18 cellular contexts compared by ENCODE assay signal in genomic region chr2:65020943-65021528, GRCh38. TPM values are rescaled to one million over a fixed set of nuclear protein-coding genes. Genes with fewer than 3 reads are reported as not detected.
DNase-seq lines count a peak whose midpoint lies in the region; ATAC-seq and TF ChIP-seq lines count a peak whose summit lies in the region.
"Had no signal": no experiment of that assay in that cellular context is flagged by ENCODE, and none has a peak within 500 bp of the region (broad histone marks: within the 10 kb centered on the region; RNA-seq: fewer than 3 reads in every experiment).

No MANE protein-coding gene starts in this region.

- H3K9me3 ChIP-seq in psoas muscle: no peaks in the 10 kb centered on the region
- H3K9me3 ChIP-seq in lower lobe of right lung: no peaks in the 10 kb centered on the region
- H3K9me3 ChIP-seq: BLaER1 treated with 17β-estradiol and CSF1 and Interleukin-3, amounts not matched to agents 10 nM and 100 nM had no signal

- H3K4me3 ChIP-seq in epithelial cell of esophagus (ENCODE audit: low read length) (no peak overlapping the region), psoas muscle (no peak overlapping the region), lower lobe of right lung (no peak overlapping the region)
- H3K4me3 ChIP-seq: BLaER1 treated with 17β-estradiol and CSF1 and Interleukin-3, amounts not matched to agents 10 nM and 100 nM; GM23338 had no signal

- no peak overlapping the region for H3K4me3 Mint-ChIP-seq in activated naive CD4-positive, alpha-beta T cell treated with anti-CD3 and anti-CD28 coated beads, Interleukin-2, amount 10 ng/mL, durations not matched to agents 7 days and 5 days
- H3K4me3 Mint-ChIP-seq: CD4-positive, CD25-positive, alpha-beta regulatory T cell; GM23338; H9 had no signal

- CTCF ChIA-PET in activated naive CD4-positive, alpha-beta T cell treated with anti-CD3 and anti-CD28 coated beads, Interleukin-2, amount 10 ng/mL, durations not matched to agents 7 days and 5 days (lab: Charles Lee): no interaction called here

- peaks cover 56% of the 10 kb centered on the region for H3K36me3 Mint-ChIP-seq in activated naive CD4-positive, alpha-beta T cell treated with anti-CD3 and anti-CD28 coated beads, Interleukin-2, amount 10 ng/mL, durations not matched to agents 7 days and 5 days

- peak; percentile 13 to 57 (median 41) for ATAC-seq in psoas muscle
- no peak for ATAC-seq in lower lobe of right lung
- ATAC-seq: GM23338 had no signal

- H3K27me3 ChIP-seq in psoas muscle (ENCODE audit: insufficient read depth in 3 of 3, low read length in 2 of 3) (no peaks in the 10 kb centered on the region), lower lobe of right lung (ENCODE audit: low read depth) (no peaks in the 10 kb centered on the region)
- H3K27me3 ChIP-seq: BLaER1 treated with 17β-estradiol and CSF1 and Interleukin-3, amounts not matched to agents 10 nM and 100 nM had no signal

- DNase-seq in activated naive CD4-positive, alpha-beta T cell treated with anti-CD3 and anti-CD28 coated beads, Interleukin-2, amount 10 ng/mL, durations not matched to agents 7 days and 5 days: no peak
- DNase-seq in activated naive CD4-positive, alpha-beta T cell (lab: John Stamatoyannopoulos, UW): no peak
- peak; percentile 4 for DNase-seq in SK-MEL-5 (ENCODE audit: low read depth, low spot score)
- peak; percentile 39 for DNase-seq in epithelial cell of esophagus (ENCODE audit: low read depth)
- no peak for DNase-seq in psoas muscle
- DNase-seq in NCI-H1105 (lab: John Stamatoyannopoulos, UW): no peak
- DNase-seq in lower lobe of right lung: no peak
- no peak for DNase-seq in NCI-H2107 treated with DMSO at 0.1 percent for 48 hours (lab: John Stamatoyannopoulos, UW; ENCODE audit: unreplicated experiment)
- DNase-seq: ACHN; CD4-positive, CD25-positive, alpha-beta regulatory T cell; DMS153; DMS79 treated with DMSO at 0.1 percent for 48 hours; EL; H9; IMR-90 had no signal

- TF ChIP-seq CTCF in epithelial cell of esophagus (IDR thresholded peaks at IDR 0.05; ENCODE audit: insufficient read depth, low read depth, low read length, missing control alignments) (no peak), psoas muscle (IDR thresholded peaks at IDR 0.05) (no peak), lower lobe of right lung (IDR thresholded peaks at IDR 0.05) (no peak)

- H3K4me1 ChIP-seq in psoas muscle (no peaks in the 10 kb centered on the region), lower lobe of right lung (peaks cover 9% of the 10 kb centered on the region)

- WGBS in psoas muscle, 3 donors: 48 to 68% (median 53%) methylated on average over 11 of the region's 11 CpGs

- peaks cover 5 to 78% of the 10 kb centered on the region in 2 donors for H3K36me3 ChIP-seq in psoas muscle (ENCODE audit: insufficient read depth in 1 of 2, low read depth in 1 of 2)
- peaks cover 37% of the 10 kb centered on the region for H3K36me3 ChIP-seq in lower lobe of right lung

- peaks cover 9% of the 10 kb centered on the region for H3K4me1 Mint-ChIP-seq in activated naive CD4-positive, alpha-beta T cell treated with anti-CD3 and anti-CD28 coated beads, Interleukin-2, amount 10 ng/mL, durations not matched to agents 7 days and 5 days

- no peaks in the 10 kb centered on the region for H3K27me3 Mint-ChIP-seq in activated naive CD4-positive, alpha-beta T cell treated with anti-CD3 and anti-CD28 coated beads, Interleukin-2, amount 10 ng/mL, durations not matched to agents 7 days and 5 days
- H3K27me3 Mint-ChIP-seq: CD4-positive, CD25-positive, alpha-beta regulatory T cell had no signal

- H3K9me3 Mint-ChIP-seq in activated naive CD4-positive, alpha-beta T cell treated with anti-CD3 and anti-CD28 coated beads, Interleukin-2, amount 10 ng/mL, durations not matched to agents 7 days and 5 days: no peaks in the 10 kb centered on the region
- H3K9me3 Mint-ChIP-seq: CD4-positive, CD25-positive, alpha-beta regulatory T cell; GM23338; H9 had no signal

- intact Hi-C loops in psoas muscle (cut with DNase I): no loop called here
- intact Hi-C loops in lower lobe of right lung (cut with DNase I): no loop called here

- peak overlapping the region; percentile 4 for H3K27ac ChIP-seq in psoas muscle
- no peak overlapping the region for H3K27ac ChIP-seq in lower lobe of right lung
- H3K27ac ChIP-seq: 22Rv1; BLaER1 treated with 17β-estradiol and CSF1 and Interleukin-3, amounts not matched to agents 10 nM and 100 nM had no signal

- in situ Hi-C loops in SK-MEL-5 (cut with HindIII; ENCODE audit: low pct_unique_long_range_greater_than_20kb, low sequenced_read_pairs): no loop called here

- peak overlapping the region; percentile 4 for H3K27ac Mint-ChIP-seq in activated naive CD4-positive, alpha-beta T cell treated with anti-CD3 and anti-CD28 coated beads, Interleukin-2, amount 10 ng/mL, durations not matched to agents 7 days and 5 days
- H3K27ac Mint-ChIP-seq: GM23338, H9 had no signal

RNA-seq across cellular contexts. Expression of gene SLC1A4, which starts 31.8 kb away (rescaled TPM):
- 704 and 722 TPM in 2 replicates for total RNA-seq in SK-MEL-5 (2014; rRNA removed; shearing (Covaris generic))
- 500 and 630 TPM in 2 replicates for polyA plus RNA-seq in SK-MEL-5 (2015; cell fraction: cytosol; rRNA removed)
- polyA plus RNA-seq in SK-MEL-5 (2015; cell fraction: nucleus; rRNA removed): 290 and 296 TPM in 2 replicates
- total RNA-seq in psoas muscle (10 to 100 TPM; 13.9 to 50.3 (median 20.2) TPM), lower lobe of right lung (9.7 TPM)
- polyA plus RNA-seq in psoas muscle: 10 to 100 TPM in 1 of 3 donors, 1 to 10 TPM in 2; 3.4 to 12.7 (median 9.6) TPM

RNA-seq across cellular contexts. Expression of gene CEP68, which starts 35.2 kb away (rescaled TPM):
- total RNA-seq in SK-MEL-5 (2014; rRNA removed; shearing (Covaris generic)): 12.3 and 14.6 TPM in 2 replicates
- polyA plus RNA-seq in SK-MEL-5 (2015; cell fraction: cytosol; rRNA removed): 14.8 and 16.1 TPM in 2 replicates
- 17.7 and 24.2 TPM in 2 replicates for polyA plus RNA-seq in SK-MEL-5 (2015; cell fraction: nucleus; rRNA removed)
- total RNA-seq in psoas muscle (10 to 100 TPM; 28.2 to 63.3 (median 38.9) TPM), lower lobe of right lung (12.6 TPM)
- polyA plus RNA-seq in psoas muscle: 10 to 100 TPM in 2 of 3 donors, 1 to 10 TPM in 1; 7.3 to 17.5 (median 17.3) TPM

Comparison
In these comparisons a context has a peak if more than half of its experiments do, and no peak if none do; other contexts are left out.
1. DNase-seq: peak in SK-MEL-5 (single experiment) and epithelial cell of esophagus (single experiment); none in activated naive CD4-positive, alpha-beta T cell treated with anti-CD3 and anti-CD28 coated beads, Interleukin-2, amount 10 ng/mL, durations not matched to agents 7 days and 5 days (single experiment), activated naive CD4-positive, alpha-beta T cell (0 of 4), psoas muscle (0 of 2), NCI-H1105 (single experiment), lower lobe of right lung (single experiment) and NCI-H2107 treated with DMSO at 0.1 percent for 48 hours (single experiment).
2. ATAC-seq: peak in psoas muscle (4 of 4); none in lower lobe of right lung (0 of 2).
3. RNA of gene SLC1A4, which starts 31.8 kb away (total RNA-seq): 704 to 722 TPM in SK-MEL-5; 13.9 to 50.3 TPM in psoas muscle and 9.7 TPM in lower lobe of right lung (single experiment); every median in the first group is over 10 times any median in the second.